In the genomic region with DNA sequence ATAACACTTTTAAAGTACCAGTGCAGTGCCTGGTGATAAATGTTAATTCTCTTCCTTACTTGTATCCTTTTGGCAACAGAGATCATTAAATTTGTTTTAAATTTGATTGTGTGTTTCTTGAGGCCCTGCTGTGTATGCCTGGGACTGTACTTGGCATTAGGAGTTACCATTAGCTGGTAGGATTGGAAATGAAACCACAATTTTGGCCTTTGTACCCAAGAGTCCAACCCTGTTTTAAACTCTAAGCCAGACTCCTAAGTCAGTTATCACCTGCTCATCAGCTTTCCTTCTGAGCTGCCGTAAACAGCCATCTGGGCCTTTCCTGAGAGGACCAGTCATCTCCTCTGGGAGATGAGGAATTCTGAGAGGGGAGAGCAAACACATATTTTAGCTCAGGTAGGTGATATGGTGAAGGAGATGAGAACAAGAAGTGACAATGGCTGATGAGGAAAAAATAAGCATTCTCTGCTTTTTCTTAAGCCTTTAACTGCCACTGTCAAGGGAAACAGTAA, we compare ENCODE assay signal across 12 cellular contexts.
A peak's percentile ranks its signal among the peaks of the same experiment; 100 is the strongest.
DNase-seq lines count a peak whose midpoint lies in the region; ATAC-seq and TF ChIP-seq lines count a peak whose summit lies in the region.
"Had no signal": no experiment of that assay in that cellular context is flagged by ENCODE, and none has a peak within 500 bp of the region (broad histone marks: within the 10 kb centered on the region; RNA-seq: fewer than 3 reads in every experiment).

No MANE protein-coding gene starts in this region.

- H3K4me1 ChIP-seq in esophagus muscularis mucosa (peaks cover 67 to 86% (median 76%) of the 10 kb centered on the region in 4 donors), gastrocnemius medialis (peaks cover 62 to 68% of the 10 kb centered on the region in 2 donors), GM23248 (ENCODE audit: insufficient read depth) (peaks cover 25% of the 10 kb centered on the region)

- H3K9me2 ChIP-seq in GM23248 (ENCODE audit: insufficient read depth), result no peaks in the 10 kb centered on the region

- in situ Hi-C loops in G401 (cut with HindIII; ENCODE audit: low sequenced_read_pairs) (no loop called here), gastrocnemius medialis (cut with MboI; ENCODE audit: low sequenced_read_pairs in 4 of 4) (no loop called here), GM23248 (cut with MboI) (no loop called here)

- peak; percentile 60 for DNase-seq in G401 (ENCODE audit: low spot score)
- DNase-seq in NCI-H524 treated with DMSO at 0.1 percent for 48 hours (lab: John Stamatoyannopoulos, UW), result peak; percentile 82
- DNase-seq in esophagus muscularis mucosa (ENCODE audit: extremely low spot score), result no peak
- DNase-seq in gastrocnemius medialis, result no peak
- no peak for DNase-seq in H4 (ENCODE audit: low spot score)
- no peak for DNase-seq in activated naive CD4-positive, alpha-beta T cell treated with Interleukin-2 at 50 U/mL for 16 hours
- no peak for DNase-seq in GM23248
- DNase-seq: activated CD4-positive, alpha-beta T cell treated with anti-CD3 and anti-CD28 coated beads, Interleukin-2, amount 50 U/mL, for 1 hour; aorta; stimulated activated CD4-positive, alpha-beta T cell treated with anti-CD3 and anti-CD28 coated beads, Interleukin-12 subunit alpha, Interleukin-12 subunit beta, amount 100 ng/mL, for 4 hours; stimulated activated naive CD8-positive, alpha-beta T cell treated with anti-CD3 and anti-CD28 coated beads, Interleukin-15, Interleukin-2, amounts not matched to agents 100 U/mL and 50 U/mL, for 24 hours had no signal

- H3K27ac ChIP-seq in esophagus muscularis mucosa (replicated peaks in 1 of 4) (peak overlapping the region; percentile 33 to 65 (median 48)), gastrocnemius medialis (peak overlapping the region; percentile 43 to 71 (median 56)), GM23248 (no peak overlapping the region)
- H3K27ac ChIP-seq: RWPE1 had no signal

- 94% methylated on average over 1 of the region's 1 CpG for WGBS in esophagus muscularis mucosa
- 97 to 100% methylated on average over 1 of the region's 1 CpG for WGBS in GM23248 (ENCODE audit: low coverage in 1 of 2, low lambda C conversion rate in 2 of 2, missing lambda C conversion rate in 2 of 2), 2 experiments

- intact Hi-C loops in esophagus muscularis mucosa (cut with DNase I), result no loop called here
- intact Hi-C loops in gastrocnemius medialis (cut with DNase I; ENCODE audit: low total_unique reads), result no loop called here

- peaks cover 97% of the 10 kb centered on the region for H3K79me2 ChIP-seq in GM23248 (ENCODE audit: insufficient read depth)

- H3K4me2 ChIP-seq in GM23248 (ENCODE audit: unreplicated experiment), result no peak overlapping the region

- H3K9ac ChIP-seq in GM23248, result no peak overlapping the region

- ATAC-seq in gastrocnemius medialis, result no peak
- ATAC-seq: stimulated activated naive CD8-positive, alpha-beta T cell treated with anti-CD3 and anti-CD28 coated beads, Interleukin-15, Interleukin-2, amounts not matched to agents 100 U/mL and 50 U/mL, for 24 hours had no signal

- H3K9me3 ChIP-seq in esophagus muscularis mucosa (no peaks in the 10 kb centered on the region), gastrocnemius medialis (no peaks in the 10 kb centered on the region), GM23248 (ENCODE audit: low read depth) (no peaks in the 10 kb centered on the region)

- TF ChIP-seq EP300 in esophagus muscularis mucosa (IDR thresholded peaks at IDR 0.05), result no peak

- H3K27me3 ChIP-seq in esophagus muscularis mucosa (no peaks in the 10 kb centered on the region), gastrocnemius medialis (no peaks in the 10 kb centered on the region), GM23248 (replicated peaks; ENCODE audit: insufficient read depth) (no peaks in the 10 kb centered on the region)

- TF ChIP-seq POLR2A in esophagus muscularis mucosa (IDR thresholded peaks at IDR 0.05; ENCODE audit: low read depth) (no peak), gastrocnemius medialis (IDR thresholded peaks at IDR 0.05) (no peak)

- 0 out of 2 replicates have a peak, but pooled peaks cover 13% of the 10 kb centered on the region for H3F3A ChIP-seq in GM23248 (ENCODE audit: insufficient read depth)

- H3K36me3 ChIP-seq in esophagus muscularis mucosa, result peaks cover 0 to 2% (median 0%) of the 10 kb centered on the region in 4 donors
- H3K36me3 ChIP-seq in gastrocnemius medialis, result no peaks in the 10 kb centered on the region
- H3K36me3 ChIP-seq in GM23248 (ENCODE audit: low read depth), result no peaks in the 10 kb centered on the region

- H2AFZ ChIP-seq in GM23248, result no peak overlapping the region

- TF ChIP-seq CTCF in esophagus muscularis mucosa (IDR thresholded peaks at IDR 0.05) (no peak), gastrocnemius medialis (IDR thresholded peaks at IDR 0.05 in 4 of 5, conservative IDR thresholded peaks at IDR 0.05 in 1 of 5) (no peak)

- peaks cover 1% of the 10 kb centered on the region; the same call in 1 of the 2 replicates for H4K20me1 ChIP-seq in GM23248 (ENCODE audit: insufficient read depth)

- H3K4me3 ChIP-seq in esophagus muscularis mucosa (no peak overlapping the region), gastrocnemius medialis (no peak overlapping the region), GM23248 (no peak overlapping the region)

Comparison
In these comparisons a context has a peak if more than half of its experiments do, and no peak if none do; other contexts are left out.
1. DNase-seq: peak in G401 (single experiment) and NCI-H524 treated with DMSO at 0.1 percent for 48 hours (single experiment); none in esophagus muscularis mucosa (single experiment), gastrocnemius medialis (0 of 2), H4 (single experiment), activated naive CD4-positive, alpha-beta T cell treated with Interleukin-2 at 50 U/mL for 16 hours (single experiment) and GM23248 (single experiment).